15 cellular contexts compared by ENCODE assay signal in the genomic region with DNA sequence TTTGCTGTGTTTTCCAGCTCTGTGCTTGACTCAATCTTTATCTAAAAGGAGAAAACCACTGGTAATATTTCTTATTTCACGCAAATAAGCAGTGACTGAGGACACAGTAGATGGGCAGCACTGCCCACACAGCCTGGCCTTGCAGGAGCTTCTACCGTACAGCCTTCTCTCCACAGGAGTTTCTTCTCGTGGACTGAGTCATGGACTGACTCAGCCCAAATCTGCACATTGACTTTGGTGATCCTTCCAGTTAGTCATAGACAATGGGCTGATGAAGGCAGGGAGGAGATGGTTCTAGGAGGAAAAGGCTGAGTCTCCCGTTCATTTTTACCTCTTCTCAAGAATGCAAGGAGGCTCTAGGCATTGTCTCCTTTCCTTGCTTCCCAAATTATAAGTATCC.
DNase-seq lines count a peak whose midpoint lies in the region; ATAC-seq, FAIRE-seq and TF ChIP-seq lines count a peak whose summit lies in the region.
"Had no signal": no experiment of that assay in that cellular context is flagged by ENCODE, and none has a peak within 500 bp of the region (broad histone marks: within the 10 kb centered on the region; RNA-seq: fewer than 3 reads in every experiment).

No MANE protein-coding gene starts in this region.

- H3K27ac ChIP-seq in parathyroid adenoma (peak overlapping the region; percentile 84), testis (no peak overlapping the region)
- H3K27ac ChIP-seq: colonic mucosa, HL-60 had no signal

- ATAC-seq in HG03378 (IDR thresholded peaks at IDR 0.05; ENCODE audit: unreplicated experiment): no peak
- no peak for ATAC-seq in GM18498 (IDR thresholded peaks at IDR 0.05; ENCODE audit: unreplicated experiment)

- H3K4me1 ChIP-seq in parathyroid adenoma (peaks cover 66% of the 10 kb centered on the region), testis (no peaks in the 10 kb centered on the region)
- H3K4me1 ChIP-seq: colonic mucosa had no signal

- no peak overlapping the region for H2AFZ ChIP-seq in parathyroid adenoma

- H3K4me3 ChIP-seq in epithelial cell of esophagus (ENCODE audit: low read length) (no peak overlapping the region), parathyroid adenoma (ENCODE audit: low read depth, low read length) (no peak overlapping the region), testis (no peak overlapping the region)
- H3K4me3 ChIP-seq: colonic mucosa had no signal

- WGBS in testis, 2 donors: 76 to 79% methylated on average over 4 of the region's 4 CpGs

- H3K27me3 ChIP-seq in parathyroid adenoma (ENCODE audit: control insufficient read depth, insufficient read depth, low read length): no peaks in the 10 kb centered on the region
- no peaks in the 10 kb centered on the region for H3K27me3 ChIP-seq in testis
- H3K27me3 ChIP-seq: colonic mucosa had no signal

- TF ChIP-seq POLR2A in testis (IDR thresholded peaks at IDR 0.05): no peak

- no peak overlapping the region for H3K9ac ChIP-seq in parathyroid adenoma

- H3K9me3 ChIP-seq in parathyroid adenoma (ENCODE audit: control insufficient read depth, low read length) (no peaks in the 10 kb centered on the region), testis (no peaks in the 10 kb centered on the region)
- H3K9me3 ChIP-seq: colonic mucosa had no signal

- no peak overlapping the region for H3K4me2 ChIP-seq in parathyroid adenoma (ENCODE audit: low read length)

- DNase-seq in ELR (ENCODE audit: low read depth): peak; percentile 76
- DNase-seq in RCC 7860 (ENCODE audit: low spot score): peak; percentile 63
- peak; percentile 90 for DNase-seq in epithelial cell of esophagus (ENCODE audit: low read depth)
- no peak for DNase-seq in activated gamma-delta T cell treated with Interleukin-2 at 50 U/mL for 16 hours
- DNase-seq in testis: no peak
- DNase-seq: activated CD4-positive, alpha-beta T cell treated with anti-CD3 and anti-CD28 coated beads, Interleukin-2, amount 10 ng/mL, durations not matched to agents 24 days and 14 days; activated effector memory CD4-positive, alpha-beta T cell treated with Interleukin-2 at 50 U/mL for 16 hours; colonic mucosa; NCI-H1092 treated with DMSO at 0.1 percent for 48 hours; NCI-H774 had no signal

- intact Hi-C loops in testis (cut with DNase I; ENCODE audit: low total_unique reads): no loop called here

- no peaks in the 10 kb centered on the region for H3K36me3 ChIP-seq in parathyroid adenoma (ENCODE audit: control insufficient read depth, insufficient read depth, low read length)
- H3K36me3 ChIP-seq in testis (ENCODE audit: low read depth, missing control alignments): no peaks in the 10 kb centered on the region
- H3K36me3 ChIP-seq: colonic mucosa had no signal

- peaks cover 39% of the 10 kb centered on the region for H3K79me2 ChIP-seq in parathyroid adenoma

- FAIRE-seq in RCC 7860 (lab: Jason Lieb, UNC): peak; percentile 74
- FAIRE-seq: D721Med had no signal

- TF ChIP-seq CTCF in epithelial cell of esophagus (IDR thresholded peaks at IDR 0.05; ENCODE audit: insufficient read depth, low read depth, low read length, missing control alignments) (no peak), parathyroid adenoma (IDR thresholded peaks at IDR 0.05) (no peak), testis (IDR thresholded peaks at IDR 0.05) (no peak)

Comparison
In these comparisons a context has a peak if more than half of its experiments do, and no peak if none do; other contexts are left out.
1. DNase-seq: peak in ELR (single experiment), RCC 7860 (single experiment) and epithelial cell of esophagus (single experiment); none in activated gamma-delta T cell treated with Interleukin-2 at 50 U/mL for 16 hours (single experiment) and testis (single experiment).